ENCODE assay signal across 13 cellular contexts in genomic region chr2:226849349-226849748, GRCh38. TPM values are rescaled to one million over a fixed set of nuclear protein-coding genes. Genes with fewer than 3 reads are reported as not detected.
DNase-seq lines count a peak whose midpoint lies in the region; FAIRE-seq and TF ChIP-seq lines count a peak whose summit lies in the region.
"Had no signal": no experiment of that assay in that cellular context is flagged by ENCODE, and none has a peak within 500 bp of the region (broad histone marks: within the 10 kb centered on the region; RNA-seq: fewer than 3 reads in every experiment).

No MANE protein-coding gene starts in this region.

- no peak overlapping the region for H3K18ac ChIP-seq in H1 (ENCODE audit: extremely low read depth, low read length)
- H3K18ac ChIP-seq in mesendoderm (ENCODE audit: low read length), result no peak overlapping the region

- no peak overlapping the region for H2BK20ac ChIP-seq in H1 (ENCODE audit: low read length)

- H3K4me3 ChIP-seq in H7 (ENCODE audit: insufficient read depth, low read depth, low read length) (no peak overlapping the region), H1 (ENCODE audit: extremely low read depth in 1 of 4, insufficient read depth in 2 of 4, low read depth in 3 of 4, low read length in 4 of 4) (no peak overlapping the region), mesendoderm (ENCODE audit: low read length) (no peak overlapping the region)
- H3K4me3 ChIP-seq: BLaER1 treated with 17β-estradiol and CSF1 and Interleukin-3, amounts not matched to agents 10 nM and 100 nM had no signal

- FAIRE-seq in H1 (lab: Jason Lieb, UNC), result no peak
- FAIRE-seq: H54 had no signal

- no peak overlapping the region for H3K14ac ChIP-seq in H1 (ENCODE audit: insufficient read length)

- no peaks in the 10 kb centered on the region for H3K27me3 ChIP-seq in H7 (ENCODE audit: control insufficient read depth, insufficient read depth, low read length)
- H3K27me3 ChIP-seq in H1 (replicated peaks in 1 of 4; ENCODE audit: control insufficient read depth in 3 of 4, extremely low read depth in 1 of 4, insufficient read depth in 3 of 4, low read length in 3 of 4), result no peaks in the 10 kb centered on the region
- no peaks in the 10 kb centered on the region for H3K27me3 ChIP-seq in mesendoderm (ENCODE audit: insufficient read depth, low read length, poor library complexity)
- H3K27me3 ChIP-seq: BLaER1 treated with 17β-estradiol and CSF1 and Interleukin-3, amounts not matched to agents 10 nM and 100 nM had no signal

- H3K23me2 ChIP-seq in H1 (ENCODE audit: low read depth, low read length), result no peaks in the 10 kb centered on the region; the same call in 1 of the 2 replicates

- peak in 2 of 3 experiments; percentile 15 to 37; a peak in 2 of 4 replicates for TF ChIP-seq CTCF in H1 (IDR thresholded peaks at IDR 0.05; ENCODE audit: control extremely low read depth in 1 of 3, insufficient read depth in 1 of 3, low read depth in 1 of 3, low read length in 3 of 3)

- H2BK5ac ChIP-seq in H1 (ENCODE audit: low read depth, low read length) (no peak overlapping the region), mesendoderm (ENCODE audit: low read length) (no peak overlapping the region)

- H3K4me2 ChIP-seq in H1 (ENCODE audit: insufficient read depth in 1 of 2, low read depth in 2 of 2, low read length in 2 of 2) (no peak overlapping the region), mesendoderm (ENCODE audit: low read length) (no peak overlapping the region)
- H3K4me2 ChIP-seq: BLaER1 treated with 17β-estradiol and CSF1 and Interleukin-3, amounts not matched to agents 10 nM and 100 nM had no signal

- H4K5ac ChIP-seq in H1 (ENCODE audit: insufficient read length, low read depth, low read length) (no peak overlapping the region), mesendoderm (ENCODE audit: low read length) (no peak overlapping the region)

- TF ChIP-seq EP300 in H1 (IDR thresholded peaks at IDR 0.05; ENCODE audit: borderline replicate concordance in 1 of 2, low read depth in 2 of 2, low read length in 2 of 2), result no peak

- no peaks in the 10 kb centered on the region for H3K9me3 ChIP-seq in H1 (ENCODE audit: insufficient read depth in 2 of 2, low read depth in 1 of 2, low read length in 1 of 2)
- H3K9me3 ChIP-seq: BLaER1 treated with 17β-estradiol and CSF1 and Interleukin-3, amounts not matched to agents 10 nM and 100 nM had no signal

- H4K8ac ChIP-seq in H1 (ENCODE audit: extremely low read depth, insufficient read depth, low read length), result no peak overlapping the region
- H4K8ac ChIP-seq in mesendoderm (ENCODE audit: low read depth, low read length), result no peak overlapping the region

- in situ Hi-C loops in ACHN (cut with HindIII; ENCODE audit: low pct_ligation_motif_present, low pct_unique_long_range_greater_than_20kb, low sequenced_read_pairs), result no loop called here

- CTCF ChIA-PET in H1 (lab: Charles Lee; ENCODE audit: partially characterized antibody), result interaction anchor here (0.6 to 2.0 kb wide), 6 partner anchors 9 to 259 kb away, joined by 3 to 9 read pairs (median 4); no protein-coding TSS in a partner anchor

- H2AFZ ChIP-seq in H1 (ENCODE audit: low read length), result no peak overlapping the region

- no peak overlapping the region for H3K4ac ChIP-seq in H1 (replicated peaks; ENCODE audit: insufficient read length, low read depth, low read length)
- H3K4ac ChIP-seq in mesendoderm (ENCODE audit: low read depth, low read length), result no peak overlapping the region

- H4K91ac ChIP-seq in H1 (replicated peaks; ENCODE audit: insufficient read length, low read length), result no peak overlapping the region

- H2BK120ac ChIP-seq in H1 (replicated peaks; ENCODE audit: low read depth, low read length) (no peak overlapping the region), mesendoderm (ENCODE audit: low read depth, low read length) (no peak overlapping the region)

- TF ChIP-seq POLR2A in H1 (IDR thresholded peaks at IDR 0.05; ENCODE audit: control extremely low read depth in 1 of 2, low read depth in 2 of 2, low read length in 2 of 2), result no peak

- no peak overlapping the region for H3K27ac ChIP-seq in H1 (ENCODE audit: low read depth, low read length)
- H3K27ac ChIP-seq in mesendoderm (ENCODE audit: low read depth, low read length), result no peak overlapping the region
- H3K27ac ChIP-seq: BLaER1 treated with 17β-estradiol and CSF1 and Interleukin-3, amounts not matched to agents 10 nM and 100 nM had no signal

- H3K36me3 ChIP-seq in H7 (replicated peaks; ENCODE audit: control insufficient read depth, insufficient read depth, low read length), result no peaks in the 10 kb centered on the region
- no peaks in the 10 kb centered on the region for H3K36me3 ChIP-seq in H1 (ENCODE audit: control insufficient read depth in 2 of 4, insufficient read depth in 4 of 4, low read length in 3 of 4)
- H3K36me3 ChIP-seq in mesendoderm (ENCODE audit: control insufficient read depth, insufficient read depth, low read length), result no peaks in the 10 kb centered on the region

- H3K79me1 ChIP-seq in H1 (ENCODE audit: low read depth, low read length) (no peaks in the 10 kb centered on the region), mesendoderm (ENCODE audit: low read length) (no peaks in the 10 kb centered on the region)

- H3K79me2 ChIP-seq in H1 (ENCODE audit: control insufficient read depth in 1 of 2, insufficient read depth in 2 of 2, low read length in 2 of 2) (peaks cover 0 to 3% of the 10 kb centered on the region in 2 experiments; a peak in 1 of 4 replicates), mesendoderm (ENCODE audit: control insufficient read depth, insufficient read depth, low read length) (no peaks in the 10 kb centered on the region)

- peaks cover 0 to 5% (median 1%) of the 10 kb centered on the region in 4 experiments; a peak in 1 of 7 replicates for H3K4me1 ChIP-seq in H1 (replicated peaks in 1 of 4; ENCODE audit: control insufficient read depth in 3 of 4, insufficient read depth in 4 of 4, low read length in 3 of 4)
- peaks cover 2% of the 10 kb centered on the region for H3K4me1 ChIP-seq in mesendoderm (ENCODE audit: control insufficient read depth, low read depth, low read length)
- H3K4me1 ChIP-seq: BLaER1 treated with 17β-estradiol and CSF1 and Interleukin-3, amounts not matched to agents 10 nM and 100 nM had no signal

- DNase-seq in ELF-1 (ENCODE audit: low read depth, low spot score), result peak; percentile 24
- peak; percentile 17 for DNase-seq in H7
- DNase-seq in H1 (ENCODE audit: low read depth in 1 of 2, low spot score in 2 of 2), result no peak
- peak; percentile 32 for DNase-seq in mesendoderm
- no peak for DNase-seq in T-helper 9 cell
- no peak for DNase-seq in NCI-H2196 (lab: John Stamatoyannopoulos, UW; ENCODE audit: unreplicated experiment)
- no peak for DNase-seq in ACHN
- DNase-seq: 8988T; CD4-positive, CD25-positive, alpha-beta regulatory T cell; DMS79; GDM1 had no signal

- H3K23ac ChIP-seq in H1 (ENCODE audit: insufficient read length) (no peak overlapping the region), mesendoderm (ENCODE audit: low read length) (no peak overlapping the region)

- WGBS in H1 (ENCODE audit: extremely low coverage in 1 of 2, insufficient coverage in 1 of 2, insufficient read length in 1 of 2, insufficient replicate concordance in 2 of 2, low coverage in 1 of 2, low lambda C conversion rate in 2 of 2, missing lambda C conversion rate in 1 of 2), 2 experiments, result 81% methylated on average over 2 of the region's 2 CpGs; no CpG with 5 or more reads in 1 of the 2 experiments
- WGBS in mesendoderm (ENCODE audit: extremely low coverage, insufficient coverage, low lambda C conversion rate), result no CpG with 5 or more reads among the region's 2 CpGs

- H3K56ac ChIP-seq in H1 (replicated peaks; ENCODE audit: insufficient read length, low read depth, low read length) (no peak overlapping the region), mesendoderm (ENCODE audit: low read length) (no peak overlapping the region)

- H3K9ac ChIP-seq in H1 (replicated peaks in 1 of 4; ENCODE audit: extremely low read depth in 1 of 4, low read depth in 3 of 4, low read length in 3 of 4) (no peak overlapping the region), mesendoderm (ENCODE audit: low read length) (no peak overlapping the region)
- H3K9ac ChIP-seq: BLaER1 treated with 17β-estradiol and CSF1 and Interleukin-3, amounts not matched to agents 10 nM and 100 nM had no signal

- TF ChIP-seq RAD21 in H1 (IDR thresholded peaks at IDR 0.05 in 1 of 2, conservative IDR thresholded peaks at IDR 0.05 in 1 of 2; ENCODE audit: low read depth in 2 of 2, low read length in 2 of 2), result peak in 1 of 2 experiments; percentile 24; a peak in 1 of 4 replicates

- no peak overlapping the region for H2AK5ac ChIP-seq in H1 (ENCODE audit: low read depth, low read length)
- no peak overlapping the region for H2AK5ac ChIP-seq in mesendoderm (ENCODE audit: low read length)

- H4K20me1 ChIP-seq in H1 (replicated peaks in 1 of 2; ENCODE audit: control insufficient read depth in 1 of 2, insufficient read depth in 2 of 2, low read length in 2 of 2), result no peaks in the 10 kb centered on the region
- H4K20me1 ChIP-seq: BLaER1 treated with 17β-estradiol and CSF1 and Interleukin-3, amounts not matched to agents 10 nM and 100 nM had no signal

- no peak overlapping the region for H2BK12ac ChIP-seq in H1 (ENCODE audit: low read depth, low read length)

- H2BK15ac ChIP-seq in H1 (ENCODE audit: low read length) (no peak overlapping the region), mesendoderm (replicated peaks; ENCODE audit: low read depth) (no peak overlapping the region)

- POLR2A ChIA-PET in H1 (lab: Charles Lee; ENCODE audit: partially characterized antibody), result interaction anchor here (1.5 kb wide), 1 partner anchor 14 kb away, joined by 7 read pairs; the partner anchor contains the start of gene RHBDD1

RNA-seq across cellular contexts. Expression of gene RHBDD1, which starts 13.5 kb away (rescaled TPM):
- 6.9 and 8.7 TPM in 2 replicates for total RNA-seq in H7 (2014; rRNA removed; shearing (Covaris generic))
- 20.3 and 23.1 TPM in 2 replicates for total RNA-seq in H1 (2021; fragmentation: NEBNext Ultra II Directional; extraction: Animal tissue kit (Norgen Biotek cat#: 25700))
- polyA plus RNA-seq in H1 (2011; rRNA removed), result 9.4 and 10.5 TPM in 2 replicates
- polyA plus RNA-seq in H1 (2011; cell fraction: cytosol; rRNA removed), result 9.8 TPM
- polyA plus RNA-seq in H1 (2011; cell fraction: nucleus; rRNA removed), result 12.9 TPM
- 10.3 to 14.6 TPM (median 12.9 TPM) in 4 replicates for polyA plus RNA-seq in H1 (2012, experiment 1 of 2)
- 1.2 TPM for polyA plus RNA-seq in H1 (2012, experiment 2 of 2)
- 16.4 TPM for polyA plus RNA-seq in H1 (2013, experiment 1 of 2)
- 18.1 TPM for polyA plus RNA-seq in H1 (2013, experiment 2 of 2)
- polyA minus RNA-seq in H1 (2011; rRNA and poly(A)+ RNA removed), result 72.8 and 74.6 TPM in 2 replicates
- polyA minus RNA-seq in H1 (2011; cell fraction: cytosol; rRNA and poly(A)+ RNA removed), result 14.8 TPM
- 66.7 TPM for polyA minus RNA-seq in H1 (2011; cell fraction: nucleus; rRNA and poly(A)+ RNA removed)
- polyA plus RNA-seq in mesendoderm (2013, experiment 1 of 2), result 16.6 TPM
- 17.8 TPM for polyA plus RNA-seq in mesendoderm (2013, experiment 2 of 2)

RNA-seq across cellular contexts. Expression of gene IRS1, which starts 49.7 kb away (rescaled TPM):
- 15.2 and 17.1 TPM in 2 replicates for total RNA-seq in H7 (2014; rRNA removed; shearing (Covaris generic))
- 24.9 and 26.9 TPM in 2 replicates for total RNA-seq in H1 (2021; fragmentation: NEBNext Ultra II Directional; extraction: Animal tissue kit (Norgen Biotek cat#: 25700))
- polyA plus RNA-seq in H1 (2011; rRNA removed), result 9.1 and 12.0 TPM in 2 replicates
- 8.5 TPM for polyA plus RNA-seq in H1 (2011; cell fraction: cytosol; rRNA removed)
- 11.8 TPM for polyA plus RNA-seq in H1 (2011; cell fraction: nucleus; rRNA removed)
- 8.8 to 10.8 TPM (median 9.7 TPM) in 4 replicates for polyA plus RNA-seq in H1 (2012, experiment 1 of 2)
- polyA plus RNA-seq in H1 (2012, experiment 2 of 2), result 3.6 TPM
- 7.5 TPM for polyA plus RNA-seq in H1 (2013, experiment 1 of 2)
- polyA plus RNA-seq in H1 (2013, experiment 2 of 2), result 7.9 TPM
- polyA minus RNA-seq in H1 (2011; rRNA and poly(A)+ RNA removed), result 11.3 and 13.1 TPM in 2 replicates
- 14.8 TPM for polyA minus RNA-seq in H1 (2011; cell fraction: cytosol; rRNA and poly(A)+ RNA removed)
- 29.4 TPM for polyA minus RNA-seq in H1 (2011; cell fraction: nucleus; rRNA and poly(A)+ RNA removed)
- 11.7 TPM for polyA plus RNA-seq in mesendoderm (2013, experiment 1 of 2)
- polyA plus RNA-seq in mesendoderm (2013, experiment 2 of 2), result 11.3 TPM

Comparison
In these comparisons a context has a peak if more than half of its experiments do, and no peak if none do; other contexts are left out.
1. DNase-seq: peak in ELF-1 (single experiment), H7 (single experiment) and mesendoderm (single experiment); none in H1 (0 of 2), T-helper 9 cell (single experiment), NCI-H2196 (single experiment) and ACHN (single experiment).